Comparison of ENCODE assay signal across 31 cellular contexts in genomic region chr16:882256-882655, GRCh38.
"Had no signal": no experiment of that assay in that cellular context is flagged by ENCODE, and none has a peak within 500 bp of the region (broad histone marks: within the 10 kb centered on the region; RNA-seq: fewer than 3 reads in every experiment).

No MANE protein-coding gene starts in this region.

- H3K4me3 ChIP-seq: ascending aorta, cardiac muscle cell had no signal

- H3K36me3 Mint-ChIP-seq: activated CD4-positive, alpha-beta memory T cell treated with anti-CD3 and anti-CD28 coated beads for 36 hours; activated naive CD8-positive, alpha-beta T cell treated with anti-CD3 and anti-CD28 coated beads, Interleukin-2, amount 10 ng/mL, durations not matched to agents 7 days and 5 days had no signal

- H3K4me1 ChIP-seq: ascending aorta had no signal

- H3K27ac ChIP-seq: ascending aorta, cardiac muscle cell, VCaP had no signal

- H3K4me3 Mint-ChIP-seq: activated B cell treated with CpG ODN at 0.5 μM for 24 hours; activated CD4-positive, alpha-beta memory T cell treated with anti-CD3 and anti-CD28 coated beads for 36 hours; activated naive CD4-positive, alpha-beta T cell treated with anti-CD3 and anti-CD28 coated beads, Interleukin-2, amount 50 U/mL, for 24 hours; activated naive CD8-positive, alpha-beta T cell treated with anti-CD3 and anti-CD28 coated beads, Interleukin-2, amount 10 ng/mL, durations not matched to agents 7 days and 5 days; central memory CD8-positive, alpha-beta T cell; T-cell had no signal

- H3K27me3 ChIP-seq: ascending aorta, cardiac muscle cell had no signal

- H3K27me3 Mint-ChIP-seq: activated B cell treated with CpG ODN at 0.5 μM for 24 hours; activated CD4-positive, alpha-beta memory T cell treated with anti-CD3 and anti-CD28 coated beads for 36 hours; activated naive CD4-positive, alpha-beta T cell treated with anti-CD3 and anti-CD28 coated beads, Interleukin-2, amount 50 U/mL, for 24 hours; activated naive CD8-positive, alpha-beta T cell treated with anti-CD3 and anti-CD28 coated beads, Interleukin-2, amount 10 ng/mL, durations not matched to agents 7 days and 5 days; central memory CD8-positive, alpha-beta T cell; T-cell had no signal

- DNase-seq: activated B cell treated with CpG ODN at 0.5 μM for 24 hours; activated CD4-positive, alpha-beta memory T cell treated with anti-CD3 and anti-CD28 coated beads for 36 hours; activated CD4-positive, alpha-beta T cell treated with anti-CD3 and anti-CD28 coated beads for 4 hours; activated CD4-positive, alpha-beta T cell treated with anti-CD3 and anti-CD28 coated beads, Interleukin-2, amount 50 U/mL, for 1 hour; activated CD4-positive, CD25-positive, alpha-beta regulatory T cell treated with anti-CD3 and anti-CD28 coated beads, Interleukin-2, amount 50 U/mL, for 72 hours; activated CD8-positive, alpha-beta memory T cell treated with anti-CD3 and anti-CD28 coated beads, Interleukin-2, amount 50 U/mL, for 48 hours; activated gamma-delta T cell; activated naive CD4-positive, alpha-beta T cell treated with Interleukin-2 at 50 U/mL for 16 hours; activated naive CD8-positive, alpha-beta T cell treated with anti-CD3 and anti-CD28 coated beads, Interleukin-2, amount 10 ng/mL, durations not matched to agents 7 days and 5 days; amygdala; Karpas-422; KBM-7; NCI-H1105; NCI-H1417 treated with DMSO at 0.1 percent for 48 hours; NCI-H1930; NCI-H2081 treated with DMSO at 0.1 percent for 48 hours; NCI-H345; NCI-H524 treated with DMSO at 0.1 percent for 48 hours; RPMI8226; SIG-M5; T-cell; T-helper 2 cell; T-helper 9 cell had no signal

- H3K4me1 Mint-ChIP-seq: activated naive CD4-positive, alpha-beta T cell treated with anti-CD3 and anti-CD28 coated beads, Interleukin-2, amount 50 U/mL, for 24 hours; central memory CD8-positive, alpha-beta T cell had no signal

- H3K36me3 ChIP-seq: cardiac muscle cell had no signal

- ATAC-seq: Panc1, SK-N-SH treated with all-trans-retinoic acid at 6 μM for 48 hours, T-cell had no signal

- H3K9me3 Mint-ChIP-seq: activated B cell treated with CpG ODN at 0.5 μM for 24 hours; activated CD4-positive, alpha-beta memory T cell treated with anti-CD3 and anti-CD28 coated beads for 36 hours; activated naive CD4-positive, alpha-beta T cell treated with anti-CD3 and anti-CD28 coated beads, Interleukin-2, amount 50 U/mL, for 24 hours; activated naive CD8-positive, alpha-beta T cell treated with anti-CD3 and anti-CD28 coated beads, Interleukin-2, amount 10 ng/mL, durations not matched to agents 7 days and 5 days; activated T-helper 2 cell treated with anti-CD3 and anti-CD28 coated beads, Interferon-gamma antibody, Interleukin-2, Interleukin-4, amounts not matched to agents 10 μg/mL and 5 μg/mL and 100 μg/mL, durations not matched to agents 14 hours and 24 hours and 36 hours; central memory CD8-positive, alpha-beta T cell; T-cell had no signal

- H3K27ac Mint-ChIP-seq: activated B cell treated with CpG ODN at 0.5 μM for 24 hours; activated CD4-positive, alpha-beta memory T cell treated with anti-CD3 and anti-CD28 coated beads for 36 hours; activated naive CD4-positive, alpha-beta T cell treated with anti-CD3 and anti-CD28 coated beads, Interleukin-2, amount 50 U/mL, for 24 hours; activated naive CD8-positive, alpha-beta T cell treated with anti-CD3 and anti-CD28 coated beads, Interleukin-2, amount 10 ng/mL, durations not matched to agents 7 days and 5 days; activated T-helper 2 cell treated with anti-CD3 and anti-CD28 coated beads, Interferon-gamma antibody, Interleukin-2, Interleukin-4, amounts not matched to agents 10 μg/mL and 5 μg/mL and 100 μg/mL, durations not matched to agents 14 hours and 24 hours and 36 hours; T-cell had no signal
